ENCODE assay signal across 11 cellular contexts in genomic region chr1:176325664-176326063, GRCh38.
"Had no signal": no experiment of that assay in that cellular context is flagged by ENCODE, and none has a peak within 500 bp of the region (broad histone marks: within the 10 kb centered on the region; RNA-seq: fewer than 3 reads in every experiment).

No MANE protein-coding gene starts in this region.

- H3K4me2 ChIP-seq: GM23338 had no signal

- ATAC-seq: GM23338, HCT116 had no signal

- H3K9me3 ChIP-seq: HAP-1 had no signal

- DNase-seq: GM23248, GOT3, H7, H9, HCEC 1CT, HFFc6 had no signal

- H3K4me1 ChIP-seq: HAP-1 had no signal

- H3K4me3 ChIP-seq: GM23248, GM23338, HAP-1 had no signal

- FAIRE-seq: H1, H54 had no signal

- H2AFZ ChIP-seq: GM23248, GM23338 had no signal

- H3K27ac ChIP-seq: GM23248 had no signal

- H3K36me3 ChIP-seq: HAP-1 had no signal

- H3K9ac ChIP-seq: GM23248 had no signal
